19 cellular contexts compared by ENCODE assay signal in the genomic region with DNA sequence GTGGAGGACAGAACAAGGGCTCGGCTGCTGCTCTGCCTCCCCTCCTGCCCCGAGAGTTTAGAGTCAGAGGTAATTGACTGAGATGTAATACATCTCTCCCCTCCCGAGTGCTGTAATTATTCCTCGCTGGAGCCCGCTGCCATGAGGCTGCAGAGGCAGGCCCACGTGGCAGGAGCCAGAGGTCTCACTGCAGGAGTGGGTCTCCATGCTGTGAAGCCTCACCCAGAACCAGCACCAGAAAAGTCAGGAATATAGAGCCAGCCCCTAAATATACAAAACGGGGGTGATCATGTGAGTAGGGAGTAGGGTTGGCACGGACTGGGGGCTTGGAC. TPM values are rescaled to one million over a fixed set of nuclear protein-coding genes. Genes with fewer than 3 reads are reported as not detected.
DNase-seq lines count a peak whose midpoint lies in the region; ATAC-seq, FAIRE-seq and TF ChIP-seq lines count a peak whose summit lies in the region.
"Had no signal": no experiment of that assay in that cellular context is flagged by ENCODE, and none has a peak within 500 bp of the region (broad histone marks: within the 10 kb centered on the region; RNA-seq: fewer than 3 reads in every experiment).

No MANE protein-coding gene starts in this region.

- no TSS peak for BruUV-seq in HepG2 (replicated peaks; lab: Mats Ljungman, UMichigan)

- no peaks in the 10 kb centered on the region for H3K9me3 ChIP-seq in HepG2 (ENCODE audit: low read length)
- H3K9me3 ChIP-seq in right lobe of liver = no peaks in the 10 kb centered on the region

- no peak for TF ChIP-seq POLR2A in HepG2 (IDR thresholded peaks at IDR 0.05; ENCODE audit: insufficient read depth in 1 of 2, low read depth in 2 of 2, low read length in 2 of 2)
- TF ChIP-seq POLR2A in right lobe of liver (IDR thresholded peaks at IDR 0.05) = no peak

- H3K4me1 ChIP-seq in HepG2 (ENCODE audit: insufficient read depth, low read length) (no peaks in the 10 kb centered on the region), right lobe of liver (no peaks in the 10 kb centered on the region)

- intact Hi-C loops in HepG2 (cut with micrococcal nuclease; ENCODE audit: unreplicated experiment) (no loop called here), right lobe of liver (cut with DNase I) (no loop called here), dorsolateral prefrontal cortex (cut with DNase I) (loop anchor here in 1 of 2 donors (10.0 kb wide), 1 partner anchor 98 kb away; no protein-coding TSS in a partner anchor)

- no peak for TF ChIP-seq RAD21 in HepG2 (CRISPR knock-in tag; IDR thresholded peaks at IDR 0.05)

- peaks cover 14 to 68% of the 10 kb centered on the region in 2 experiments for H3K27me3 ChIP-seq in HepG2 (ENCODE audit: control insufficient read depth in 1 of 2, insufficient read depth in 2 of 2, low read length in 2 of 2)
- peaks cover 0 to 3% of the 10 kb centered on the region in 2 donors for H3K27me3 ChIP-seq in right lobe of liver
- H3K27me3 ChIP-seq in dorsolateral prefrontal cortex = peaks cover 0 to 43% (median 8%) of the 10 kb centered on the region in 45 donors

- H2AFZ ChIP-seq in HepG2 (ENCODE audit: low read length) = no peak overlapping the region
- H2AFZ ChIP-seq: GM23338 had no signal

- H3K4me3 ChIP-seq in HepG2 (replicated peaks in 1 of 3; ENCODE audit: insufficient read depth in 1 of 3, low read depth in 2 of 3, low read length in 3 of 3) = no peak overlapping the region
- H3K4me3 ChIP-seq in right lobe of liver = no peak overlapping the region
- peak overlapping the region in 48 of 59 donors; percentile 0 to 70 (median 55) for H3K4me3 ChIP-seq in dorsolateral prefrontal cortex
- H3K4me3 ChIP-seq: GM23338 had no signal

- in situ Hi-C loops in HepG2 (cut with HindIII; ENCODE audit: extremely low pct_ligation_motif_present, low pct_unique_long_range_greater_than_20kb) = no loop called here

- H3K4me2 ChIP-seq in HepG2 (ENCODE audit: low read depth, low read length) = no peak overlapping the region
- H3K4me2 ChIP-seq: GM23338 had no signal

- ATAC-seq in HepG2 (no peak), right lobe of liver (no peak), GM18870 (IDR thresholded peaks at IDR 0.05; ENCODE audit: unreplicated experiment) (no peak)
- ATAC-seq: GM23338, PC-3 had no signal

- H3K36me3 ChIP-seq in HepG2 (replicated peaks in 1 of 2; ENCODE audit: control insufficient read depth in 1 of 2, insufficient read depth in 2 of 2, low read length in 2 of 2) (no peaks in the 10 kb centered on the region), right lobe of liver (no peaks in the 10 kb centered on the region)

- H3K9ac ChIP-seq in HepG2 (ENCODE audit: insufficient read depth, low read depth, low read length) = no peak overlapping the region

- no peak overlapping the region for H3K27ac ChIP-seq in HepG2 (ENCODE audit: extremely low read length, insufficient read depth, low read length)
- H3K27ac ChIP-seq in right lobe of liver = no peak overlapping the region
- peak overlapping the region in 25 of 59 donors; percentile 2 to 87 (median 43) for H3K27ac ChIP-seq in dorsolateral prefrontal cortex

- no peak for DNase-seq in HepG2 (ENCODE audit: low spot score)
- no peak for DNase-seq in right lobe of liver
- DNase-seq in NCI-H2171 (lab: John Stamatoyannopoulos, UW) = peak; percentile 8
- peak in 1 of 10 donors; percentile 18 for DNase-seq in dorsolateral prefrontal cortex
- DNase-seq in stimulated activated CD4-positive, alpha-beta T cell treated with anti-CD3 and anti-CD28 coated beads, Interleukin-15, amount 100 ng/mL, for 24 hours = no peak
- no peak for DNase-seq in AG08396 (ENCODE audit: low spot score)
- DNase-seq: AML-193; Calu3; CD4-positive, CD25-positive, alpha-beta regulatory T cell; GDM1; KBM-7; NCI-H1048; NCI-H2081 treated with DMSO at 0.1 percent for 48 hours; PC-3 had no signal

- POLR2A ChIA-PET in HepG2 (lab: Yijun Ruan, JAX) = no interaction called here

- TF ChIP-seq CTCF in HepG2 (CRISPR knock-in tag; IDR thresholded peaks at IDR 0.05) (no peak), right lobe of liver (IDR thresholded peaks at IDR 0.05) (no peak), dorsolateral prefrontal cortex (IDR thresholded peaks at IDR 0.05 in 54 of 56, conservative IDR thresholded peaks at IDR 0.05 in 2 of 56; ENCODE audit: low read depth in 1 of 56, partially characterized antibody in 56 of 56) (no peak)

- H4K20me1 ChIP-seq in HepG2 (ENCODE audit: insufficient read depth, low read length) = 0 out of 2 replicates have a peak, but pooled peaks cover 10% of the 10 kb centered on the region

- no peaks in the 10 kb centered on the region for H3K79me2 ChIP-seq in HepG2 (ENCODE audit: insufficient read depth, low read length)

- no peak for TF ChIP-seq EP300 in HepG2 (IDR thresholded peaks at IDR 0.05; ENCODE audit: low read depth in 2 of 2, low read length in 2 of 2)
- TF ChIP-seq EP300 in HepG2 (CRISPR knock-in tag; IDR thresholded peaks at IDR 0.05; ENCODE audit: borderline replicate concordance) = no peak

- CTCF ChIA-PET in HepG2 (lab: Yijun Ruan, JAX; ENCODE audit: low intra/inter-chr PET ratio, low total read pairs) = no interaction called here

- 0% methylated on average over 4 of the region's 8 CpGs for WGBS in HepG2 (ENCODE audit: low lambda C conversion rate)
- WGBS in right lobe of liver (ENCODE audit: insufficient coverage, low coverage, low lambda C conversion rate, missing lambda C conversion rate) = 20% methylated on average over 1 of the region's 8 CpGs

- FAIRE-seq in HepG2 (lab: Jason Lieb, UNC) = no peak
- FAIRE-seq: GM12892 had no signal

RNA-seq across cellular contexts. Expression of a gene that starts 2.5 kb away (rescaled TPM):
- not detected in 2 replicates for total RNA-seq in HepG2 (2016; rRNA removed; fragmentation: Illumina TruSeq; extraction: Trizol)
- total RNA-seq in HepG2 (2016; cell fraction: cytosol; rRNA removed; fragmentation: Illumina TruSeq; extraction: Trizol; ENCODE audit: low read depth) = not detected in 2 replicates
- total RNA-seq in HepG2 (2016; cell fraction: insoluble cytoplasmic fraction; rRNA removed; fragmentation: Illumina TruSeq; extraction: Trizol) = not detected in 2 replicates
- not detected in 2 replicates for total RNA-seq in HepG2 (2016; cell fraction: membrane; rRNA removed; fragmentation: Illumina TruSeq; extraction: Trizol)
- not detected in 2 replicates for total RNA-seq in HepG2 (2016; cell fraction: nucleus; rRNA removed; fragmentation: Illumina TruSeq; extraction: Trizol)
- polyA plus RNA-seq in HepG2 (2011; rRNA removed) = not detected in 2 replicates
- polyA plus RNA-seq in HepG2 (2011; cell fraction: cytosol; rRNA removed) = not detected in 2 replicates
- polyA plus RNA-seq in HepG2 (2011; cell fraction: nucleus; rRNA removed) = not detected in 2 replicates
- not detected in 2 replicates for polyA plus RNA-seq in HepG2 (2012)
- not detected in 2 replicates for polyA plus RNA-seq in HepG2 (2016; cell fraction: cytosol; fragmentation: Illumina TruSeq; extraction: Trizol; ENCODE audit: low read depth)
- polyA plus RNA-seq in HepG2 (2016; cell fraction: insoluble cytoplasmic fraction; fragmentation: Illumina TruSeq; extraction: Trizol; ENCODE audit: low read depth) = not detected in 2 replicates
- polyA plus RNA-seq in HepG2 (2016; cell fraction: membrane; fragmentation: Illumina TruSeq; extraction: Trizol; ENCODE audit: low read depth) = not detected in 2 replicates
- not detected in 2 replicates for polyA plus RNA-seq in HepG2 (2016; cell fraction: nucleus; fragmentation: Illumina TruSeq; extraction: Trizol; ENCODE audit: insufficient read depth, low read depth)
- polyA minus RNA-seq in HepG2 (2011; rRNA and poly(A)+ RNA removed; ENCODE audit: low replicate concordance) = not detected in 2 replicates
- not detected in 2 replicates for polyA minus RNA-seq in HepG2 (2011; cell fraction: cytosol; rRNA and poly(A)+ RNA removed)
- not detected in 2 replicates for polyA minus RNA-seq in HepG2 (2011; cell fraction: nucleus; rRNA and poly(A)+ RNA removed)
- 1 to 10 TPM; 1.6 to 5.8 (median 3.0) TPM for total RNA-seq in right lobe of liver
- 100 to 1,000 TPM in 78 of 120 experiments, 10 to 100 TPM in 42; 34.8 to 183 (median 111) TPM for total RNA-seq in dorsolateral prefrontal cortex
- total RNA-seq: A673; Calu3; CD4-positive, CD25-positive, alpha-beta regulatory T cell; PC-3; SK-MEL-5 had no signal
- polyA plus RNA-seq: CD4-positive, CD25-positive, alpha-beta regulatory T cell had no signal

RNA-seq across cellular contexts. Expression of a gene that starts 29.5 kb away (rescaled TPM):
- not detected in 2 replicates for total RNA-seq in HepG2 (2016; rRNA removed; fragmentation: Illumina TruSeq; extraction: Trizol)
- total RNA-seq in HepG2 (2016; cell fraction: cytosol; rRNA removed; fragmentation: Illumina TruSeq; extraction: Trizol; ENCODE audit: low read depth) = not detected in 2 replicates
- not detected in 2 replicates for total RNA-seq in HepG2 (2016; cell fraction: insoluble cytoplasmic fraction; rRNA removed; fragmentation: Illumina TruSeq; extraction: Trizol)
- total RNA-seq in HepG2 (2016; cell fraction: membrane; rRNA removed; fragmentation: Illumina TruSeq; extraction: Trizol) = not detected in 2 replicates
- total RNA-seq in HepG2 (2016; cell fraction: nucleus; rRNA removed; fragmentation: Illumina TruSeq; extraction: Trizol) = not detected in 2 replicates
- polyA plus RNA-seq in HepG2 (2011; rRNA removed) = not detected in 2 replicates
- polyA plus RNA-seq in HepG2 (2011; cell fraction: cytosol; rRNA removed) = not detected in 2 replicates
- not detected in 2 replicates for polyA plus RNA-seq in HepG2 (2011; cell fraction: nucleus; rRNA removed)
- 1.5 and 1.6 TPM in 2 replicates for polyA plus RNA-seq in HepG2 (2012)
- not detected in 2 replicates for polyA plus RNA-seq in HepG2 (2016; cell fraction: cytosol; fragmentation: Illumina TruSeq; extraction: Trizol; ENCODE audit: low read depth)
- polyA plus RNA-seq in HepG2 (2016; cell fraction: insoluble cytoplasmic fraction; fragmentation: Illumina TruSeq; extraction: Trizol; ENCODE audit: low read depth) = not detected in 2 replicates
- not detected in 2 replicates for polyA plus RNA-seq in HepG2 (2016; cell fraction: membrane; fragmentation: Illumina TruSeq; extraction: Trizol; ENCODE audit: low read depth)
- not detected in 2 replicates for polyA plus RNA-seq in HepG2 (2016; cell fraction: nucleus; fragmentation: Illumina TruSeq; extraction: Trizol; ENCODE audit: insufficient read depth, low read depth)
- polyA minus RNA-seq in HepG2 (2011; rRNA and poly(A)+ RNA removed; ENCODE audit: low replicate concordance) = not detected in 2 replicates
- polyA minus RNA-seq in HepG2 (2011; cell fraction: cytosol; rRNA and poly(A)+ RNA removed) = not detected in 2 replicates
- not detected in 2 replicates for polyA minus RNA-seq in HepG2 (2011; cell fraction: nucleus; rRNA and poly(A)+ RNA removed)
- 10 to 100 TPM in 1 of 6 experiments, 1 to 10 TPM in 5; 1.2 to 12.9 (median 5.7) TPM for total RNA-seq in right lobe of liver
- total RNA-seq in dorsolateral prefrontal cortex = 1 to 10 TPM in 98 of 120 experiments, under 1 TPM in 22; 0.32 to 4.4 (median 1.7) TPM
- total RNA-seq: A673, Calu3, PC-3, SK-MEL-5 had no signal
- polyA plus RNA-seq: CD4-positive, CD25-positive, alpha-beta regulatory T cell had no signal

Comparison
In these comparisons a context has a peak if more than half of its experiments do, and no peak if none do; other contexts are left out.
1. H3K4me3 ChIP-seq: peak in dorsolateral prefrontal cortex (48 of 59); none in HepG2 (0 of 3) and right lobe of liver (0 of 3).
2. RNA of a gene that starts 2.5 kb away (total RNA-seq): 34.8 to 183 TPM in dorsolateral prefrontal cortex; 1.6 to 5.8 TPM in right lobe of liver and not detected in HepG2; every median in the first group is over 4 times any median in the second.